In genomic region chr1:200128081-200128480, GRCh38 we compare ENCODE assay signal across 29 cellular contexts.
"Had no signal": no experiment of that assay in that cellular context is flagged by ENCODE, and none has a peak within 500 bp of the region (broad histone marks: within the 10 kb centered on the region; RNA-seq: fewer than 3 reads in every experiment).

No MANE protein-coding gene starts in this region.

- H3K27me3 ChIP-seq: Peyer's patch had no signal

- H3K36me3 ChIP-seq: brain microvascular endothelial cell had no signal

- H3K4me3 ChIP-seq: Peyer's patch had no signal

- H3K9me3 ChIP-seq: Peyer's patch had no signal

- DNase-seq: activated CD4-positive, alpha-beta memory T cell treated with anti-CD3 and anti-CD28 coated beads for 36 hours; activated CD4-positive, alpha-beta T cell treated with anti-CD3 and anti-CD28 coated beads, Interleukin-2, amount 50 U/mL, for 1 hour; activated CD8-positive, alpha-beta memory T cell treated with anti-CD3 and anti-CD28 coated beads, Interleukin-2, amount 50 U/mL, for 4 hours; activated naive CD4-positive, alpha-beta T cell treated with anti-CD3 and anti-CD28 coated beads, Interleukin-2, amount 10 ng/mL, durations not matched to agents 7 days and 5 days; activated naive CD8-positive, alpha-beta T cell treated with anti-CD3 and anti-CD28 coated beads, Interleukin-2, amount 50 U/mL, for 24 hours; activated T-cell treated with anti-CD3 and anti-CD28 coated beads for 4 hours; activated T-cell treated with anti-CD3 and anti-CD28 coated beads, Interleukin-2, amount 50 U/mL, for 4 hours; amniotic stem cell; aorta; brain microvascular endothelial cell; central memory CD4-positive, alpha-beta T cell; Kasumi-1; KBM-7; MM.1S; MV-4-11; NCI-H1092; NCI-H146; NCI-H187; NCI-H2029 treated with DMSO at 0.1 percent for 48 hours; NCI-H2107; NCI-H2171; NCI-H510A; NCI-H526; NCI-H748 treated with DMSO at 0.1 percent for 48 hours; NK-92 treated with Interleukin-12 subunit alpha and Interleukin-12 subunit beta, amount 100 ng/mL, for 24 hours; PC-3; Peyer's patch; RPMI8226; T1000 had no signal

- H3K27ac ChIP-seq: brain microvascular endothelial cell, Peyer's patch had no signal

- ATAC-seq: activated naive CD8-positive, alpha-beta T cell treated with anti-CD3 and anti-CD28 coated beads, Interleukin-2, amount 50 U/mL, for 24 hours; activated T-cell treated with anti-CD3 and anti-CD28 coated beads, Interleukin-2, amount 50 U/mL, for 4 hours; PC-3 had no signal
